Comparison of ENCODE assay signal across 25 cellular contexts in the genomic region with DNA sequence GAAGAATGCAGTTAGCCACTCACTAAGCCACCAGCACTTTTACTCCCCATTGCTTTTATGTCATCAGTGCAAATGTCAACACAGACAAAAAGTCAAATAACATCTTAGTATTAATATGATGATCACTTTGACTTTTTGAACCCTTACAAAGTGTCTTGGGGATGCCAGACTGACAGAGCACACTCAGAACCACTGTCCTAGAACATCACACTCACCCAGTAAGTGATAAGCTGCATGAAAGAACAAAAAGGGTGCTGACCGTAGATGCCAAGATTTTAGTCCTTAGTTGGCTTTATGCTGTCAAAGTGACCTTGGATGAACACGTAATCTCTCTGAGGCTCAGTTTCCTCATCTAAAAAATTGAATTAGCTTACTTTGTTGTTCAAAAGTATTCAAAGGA.
DNase-seq lines count a peak whose midpoint lies in the region; ATAC-seq and TF ChIP-seq lines count a peak whose summit lies in the region.
"Had no signal": no experiment of that assay in that cellular context is flagged by ENCODE, and none has a peak within 500 bp of the region (broad histone marks: within the 10 kb centered on the region; RNA-seq: fewer than 3 reads in every experiment).

No MANE protein-coding gene starts in this region.

- CTCF ChIA-PET in activated CD4-positive, alpha-beta T cell treated with anti-CD3 and anti-CD28 coated beads for 36 hours (lab: Charles Lee) = no interaction called here

- H3K79me2 ChIP-seq in OCI-LY3 (ENCODE audit: low read length) = no peaks in the 10 kb centered on the region

- intact Hi-C loops in heart left ventricle (cut with DNase I) = no loop called here
- intact Hi-C loops in left ventricle myocardium inferior (cut with micrococcal nuclease) = no loop called here
- intact Hi-C loops in left ventricle myocardium superior (cut with micrococcal nuclease) = no loop called here
- intact Hi-C loops in activated CD4-positive, alpha-beta T cell treated with anti-CD3 and anti-CD28 coated beads for 36 hours (cut with DNase I, micrococcal nuclease) = no loop called here

- no peaks in the 10 kb centered on the region for H4K20me1 ChIP-seq in OCI-LY3 (ENCODE audit: insufficient read depth, low read length)
- H4K20me1 ChIP-seq: BLaER1 had no signal

- TF ChIP-seq CTCF in heart left ventricle (IDR thresholded peaks at IDR 0.05) (no peak), left ventricle myocardium inferior (IDR thresholded peaks at IDR 0.05; ENCODE audit: borderline replicate concordance) (no peak), right atrium auricular region (IDR thresholded peaks at IDR 0.05) (no peak), OCI-LY3 (IDR thresholded peaks at IDR 0.05; ENCODE audit: low read depth, low read length) (no peak)

- H3K27me3 ChIP-seq in heart left ventricle (no peaks in the 10 kb centered on the region), left ventricle myocardium inferior (ENCODE audit: low read depth) (peaks cover 4% of the 10 kb centered on the region), right atrium auricular region (no peaks in the 10 kb centered on the region), OCI-LY3 (ENCODE audit: low read depth, low read length) (no peaks in the 10 kb centered on the region)
- H3K27me3 ChIP-seq: BE2C, BLaER1 had no signal

- no peaks in the 10 kb centered on the region for H3K36me3 Mint-ChIP-seq in activated CD4-positive, alpha-beta T cell treated with anti-CD3 and anti-CD28 coated beads for 36 hours (ENCODE audit: low read depth)
- H3K36me3 Mint-ChIP-seq: CD14-positive monocyte; CD4-positive, alpha-beta memory T cell; CD4-positive, CD25-positive, alpha-beta regulatory T cell; CD8-positive, alpha-beta memory T cell had no signal

- H3K9ac ChIP-seq in OCI-LY3 (ENCODE audit: low read length) = no peak overlapping the region
- H3K9ac ChIP-seq: BLaER1 had no signal

- H3K4me3 Mint-ChIP-seq in activated CD4-positive, alpha-beta T cell treated with anti-CD3 and anti-CD28 coated beads for 36 hours = no peak overlapping the region
- H3K4me3 Mint-ChIP-seq: CD4-positive, alpha-beta memory T cell; CD4-positive, CD25-positive, alpha-beta regulatory T cell; CD8-positive, alpha-beta memory T cell had no signal

- H3K36me3 ChIP-seq in heart left ventricle (no peaks in the 10 kb centered on the region), left ventricle myocardium inferior (no peaks in the 10 kb centered on the region), right atrium auricular region (no peaks in the 10 kb centered on the region), OCI-LY3 (replicated peaks; ENCODE audit: low read depth, low read length) (no peaks in the 10 kb centered on the region)
- H3K36me3 ChIP-seq: BE2C, BLaER1 had no signal

- H3K4me1 ChIP-seq in heart left ventricle = peaks cover 0 to 12% (median 0%) of the 10 kb centered on the region in 12 donors
- peaks cover 9% of the 10 kb centered on the region for H3K4me1 ChIP-seq in left ventricle myocardium inferior
- H3K4me1 ChIP-seq in right atrium auricular region = peaks cover 0 to 4% of the 10 kb centered on the region in 2 donors
- peaks cover 40% of the 10 kb centered on the region for H3K4me1 ChIP-seq in OCI-LY3 (ENCODE audit: low read length)
- H3K4me1 ChIP-seq: A549, BE2C, BLaER1 had no signal

- DNase-seq in heart left ventricle (no peak), left ventricle myocardium inferior (no peak), left ventricle myocardium superior (no peak), right atrium auricular region (ENCODE audit: low spot score) (no peak)
- DNase-seq in activated CD4-positive, alpha-beta T cell treated with anti-CD3 and anti-CD28 coated beads for 36 hours = no peak
- DNase-seq: AML-193; BE2C; C1 segment of cervical spinal cord; CD4-positive, alpha-beta memory T cell; CD4-positive, CD25-positive, alpha-beta regulatory T cell; CD8-positive, alpha-beta memory T cell; COR-L47; DMS 273 treated with DMSO at 0.1 percent for 48 hours; DMS153; DMS53; DMS79; DND-41; EL; GDM1 had no signal

- no peak overlapping the region for H3K27ac Mint-ChIP-seq in activated CD4-positive, alpha-beta T cell treated with anti-CD3 and anti-CD28 coated beads for 36 hours
- H3K27ac Mint-ChIP-seq: CD14-positive monocyte; CD4-positive, alpha-beta memory T cell; CD4-positive, CD25-positive, alpha-beta regulatory T cell; CD8-positive, alpha-beta memory T cell had no signal

- POLR2A ChIA-PET in activated CD4-positive, alpha-beta T cell treated with anti-CD3 and anti-CD28 coated beads for 36 hours (lab: Charles Lee) = no interaction called here

- no peak for TF ChIP-seq POLR2A in heart left ventricle (IDR thresholded peaks at IDR 0.05)

- WGBS in heart left ventricle, 4 donors = 62 to 74% (median 67%) methylated on average over 2 of the region's 2 CpGs

- no peaks in the 10 kb centered on the region for H3K4me1 Mint-ChIP-seq in activated CD4-positive, alpha-beta T cell treated with anti-CD3 and anti-CD28 coated beads for 36 hours
- H3K4me1 Mint-ChIP-seq: CD4-positive, alpha-beta memory T cell; CD4-positive, CD25-positive, alpha-beta regulatory T cell; CD8-positive, alpha-beta memory T cell had no signal

- peak overlapping the region; percentile 41 for H3K4me2 ChIP-seq in OCI-LY3 (ENCODE audit: low read length)
- H3K4me2 ChIP-seq: A549, BLaER1 had no signal

- peaks cover 3% of the 10 kb centered on the region for H3K27me3 Mint-ChIP-seq in activated CD4-positive, alpha-beta T cell treated with anti-CD3 and anti-CD28 coated beads for 36 hours

- H3K4me3 ChIP-seq in heart left ventricle = no peak overlapping the region
- H3K4me3 ChIP-seq in left ventricle myocardium inferior = no peak overlapping the region
- no peak overlapping the region for H3K4me3 ChIP-seq in right atrium auricular region
- no peak overlapping the region for H3K4me3 ChIP-seq in OCI-LY3 (ENCODE audit: low read length)
- H3K4me3 ChIP-seq: A549, BLaER1, GM12878 had no signal

- H3K9me3 ChIP-seq in heart left ventricle = no peaks in the 10 kb centered on the region
- H3K9me3 ChIP-seq in left ventricle myocardium inferior (replicated peaks) = no peaks in the 10 kb centered on the region
- no peaks in the 10 kb centered on the region for H3K9me3 ChIP-seq in right atrium auricular region
- H3K9me3 ChIP-seq in OCI-LY3 (ENCODE audit: insufficient read depth, low read length) = no peaks in the 10 kb centered on the region
- H3K9me3 ChIP-seq: A549, BE2C, BLaER1 had no signal

- no peaks in the 10 kb centered on the region for H3K9me3 Mint-ChIP-seq in activated CD4-positive, alpha-beta T cell treated with anti-CD3 and anti-CD28 coated beads for 36 hours (ENCODE audit: low read depth)
- H3K9me3 Mint-ChIP-seq: CD8-positive, alpha-beta memory T cell had no signal

- no peak overlapping the region for H2AFZ ChIP-seq in OCI-LY3 (ENCODE audit: low read depth, low read length)

- H3K27ac ChIP-seq in heart left ventricle (no peak overlapping the region), left ventricle myocardium inferior (replicated peaks) (no peak overlapping the region), right atrium auricular region (no peak overlapping the region), OCI-LY3 (ENCODE audit: low read length) (0 out of 2 replicates have a peak overlapping the region, but pooled peaks have one; percentile 1)
- H3K27ac ChIP-seq: 22Rv1, A549, BLaER1 had no signal

- ATAC-seq in heart left ventricle (peak in 3 of 4 donors; percentile 29 to 74 (median 63)), left ventricle myocardium superior (peak; percentile 34)
- no peak for ATAC-seq in activated CD4-positive, alpha-beta T cell treated with anti-CD3 and anti-CD28 coated beads for 36 hours
- ATAC-seq: A549, GM12878 had no signal
